In the genomic region with DNA sequence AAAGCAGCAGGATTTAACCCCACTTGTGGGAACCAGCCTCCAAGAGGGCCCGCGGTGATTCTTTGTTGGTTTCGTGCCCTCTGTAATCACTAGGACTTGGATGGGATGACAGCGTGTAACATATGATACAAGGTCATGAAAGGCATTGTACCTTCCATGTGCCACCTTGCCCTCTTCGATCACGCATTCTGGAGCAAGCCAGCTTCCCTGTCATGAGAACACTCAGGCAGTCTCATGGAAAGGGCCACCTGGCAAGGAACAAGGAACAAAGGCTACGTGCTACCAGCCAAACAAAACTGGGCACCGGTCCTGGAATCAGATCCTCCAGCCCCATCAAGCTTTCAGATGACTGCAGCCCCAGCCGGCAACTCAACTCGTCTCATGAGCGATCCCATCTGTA, we compare ENCODE assay signal across 28 cellular contexts.
"Had no signal": no experiment of that assay in that cellular context is flagged by ENCODE, and none has a peak within 500 bp of the region (broad histone marks: within the 10 kb centered on the region; RNA-seq: fewer than 3 reads in every experiment).

No MANE protein-coding gene starts in this region.

- H3K27me3 ChIP-seq: body of pancreas, esophagus squamous epithelium, gastroesophageal sphincter had no signal

- H3K9me3 ChIP-seq: adrenal gland, body of pancreas, esophagus squamous epithelium had no signal

- H3K4me3 ChIP-seq: adrenal gland, body of pancreas, esophagus squamous epithelium, gastroesophageal sphincter had no signal

- H3K27ac ChIP-seq: adrenal gland, body of pancreas, esophagus squamous epithelium, gastroesophageal sphincter had no signal

- H3K36me3 ChIP-seq: adrenal gland, esophagus squamous epithelium, gastroesophageal sphincter had no signal

- ATAC-seq: activated CD4-positive, alpha-beta T cell treated with anti-CD3 and anti-CD28 coated beads for 36 hours; activated CD8-positive, alpha-beta memory T cell treated with anti-CD3 and anti-CD28 coated beads, Interleukin-2, amount 10 ng/mL, durations not matched to agents 7 days and 5 days; activated CD8-positive, alpha-beta T cell treated with anti-CD3 and anti-CD28 coated beads, Interleukin-2, amount 10 ng/mL, durations not matched to agents 7 days and 5 days; activated naive CD8-positive, alpha-beta T cell treated with anti-CD3 and anti-CD28 coated beads, Interleukin-2, amount 50 U/mL, for 24 hours; body of pancreas; effector memory CD8-positive, alpha-beta T cell; gastroesophageal sphincter had no signal

- H3K4me1 ChIP-seq: adrenal gland, body of pancreas, gastroesophageal sphincter had no signal

- DNase-seq: activated CD4-positive, alpha-beta memory T cell treated with anti-CD3 and anti-CD28 coated beads for 36 hours; activated CD4-positive, alpha-beta T cell treated with anti-CD3 and anti-CD28 coated beads for 36 hours; activated CD4-positive, alpha-beta T cell treated with anti-CD3 and anti-CD28 coated beads, Interleukin-2, amount 10 ng/mL, durations not matched to agents 24 days and 14 days; activated CD4-positive, CD25-positive, alpha-beta regulatory T cell; activated CD4-positive, CD25-positive, alpha-beta regulatory T cell treated with anti-CD3 and anti-CD28 coated beads, Interleukin-2, amount 50 U/mL, for 72 hours; activated CD8-positive, alpha-beta memory T cell treated with anti-CD3 and anti-CD28 coated beads, Interleukin-2, amount 10 ng/mL, durations not matched to agents 7 days and 5 days; activated CD8-positive, alpha-beta memory T cell treated with anti-CD3 and anti-CD28 coated beads, Interleukin-2, amount 50 U/mL, for 4 hours; activated effector memory CD4-positive, alpha-beta T cell treated with anti-CD3 and anti-CD28 coated beads, Interleukin-2, amount 50 U/mL, for 16 hours; activated naive CD4-positive, alpha-beta T cell treated with anti-CD3 and anti-CD28 coated beads for 36 hours; activated naive CD8-positive, alpha-beta T cell treated with anti-CD3 and anti-CD28 coated beads for 36 hours; activated naive CD8-positive, alpha-beta T cell treated with anti-CD3 and anti-CD28 coated beads, Interleukin-2, amount 50 U/mL, for 24 hours; activated T-cell treated with anti-CD3 and anti-CD28 coated beads, Interleukin-2, amount 50 U/mL, for 1 hour; activated T-cell treated with anti-CD3 and anti-CD28 coated beads, Interleukin-2, amount 50 U/mL, for 48 hours; adrenal gland; amygdala; aorta; body of pancreas; caudate nucleus; cortex of kidney; dermis blood vessel endothelial cell; effector CD4-positive, alpha-beta T cell; effector memory CD8-positive, alpha-beta T cell; erythroblast; esophagus squamous epithelium; foreskin melanocyte; T-helper 2 cell had no signal
